ENCODE assay signal across 22 cellular contexts in the genomic region with DNA sequence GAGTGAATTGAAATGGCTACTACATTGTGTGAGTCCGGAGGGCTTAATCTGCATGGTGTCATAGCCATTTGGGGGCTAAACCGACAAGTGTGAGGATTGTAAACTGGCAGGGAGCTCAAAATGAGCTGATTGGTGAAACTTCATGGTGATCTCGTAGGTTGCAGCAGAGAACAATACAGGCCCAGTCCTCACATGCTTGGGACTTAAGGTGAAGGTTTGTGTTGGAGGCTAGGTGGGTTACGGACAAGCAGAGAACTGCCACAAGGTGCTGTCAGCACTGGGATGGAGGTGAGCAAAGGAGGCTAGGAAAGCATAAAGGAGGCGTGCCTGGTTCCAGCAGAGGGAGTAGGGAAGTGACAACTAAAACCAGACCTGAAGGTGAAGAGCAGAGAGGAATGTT.
"Had no signal": no experiment of that assay in that cellular context is flagged by ENCODE, and none has a peak within 500 bp of the region (broad histone marks: within the 10 kb centered on the region; RNA-seq: fewer than 3 reads in every experiment).

No MANE protein-coding gene starts in this region.

- H3K4me3 Mint-ChIP-seq: naive thymus-derived CD8-positive, alpha-beta T cell; neural crest cell had no signal

- H3K4me1 ChIP-seq: esophagus squamous epithelium, spleen, stomach, transverse colon had no signal

- H3K27ac ChIP-seq: dorsolateral prefrontal cortex, epithelial cell of prostate, esophagus squamous epithelium, spleen, stomach, thoracic aorta, transverse colon had no signal

- H3K9me3 ChIP-seq: esophagus squamous epithelium, mucosa of descending colon, spleen, stomach, thoracic aorta, transverse colon had no signal

- H3K27me3 Mint-ChIP-seq: naive thymus-derived CD8-positive, alpha-beta T cell had no signal

- DNase-seq: central memory CD4-positive, alpha-beta T cell; cortex of kidney; dorsolateral prefrontal cortex; effector CD8-positive, alpha-beta T cell; esophagus squamous epithelium; foreskin fibroblast; mammary epithelial cell; mucosa of descending colon; naive thymus-derived CD8-positive, alpha-beta T cell; posterior cingulate gyrus; right cardiac atrium; spleen; stimulated activated CD4-positive, alpha-beta T cell treated with anti-CD3 and anti-CD28 coated beads, Interleukin-15, amount 100 ng/mL, for 24 hours; stimulated activated CD4-positive, alpha-beta T cell treated with anti-CD3 and anti-CD28 coated beads, Interleukin-2, amount 100 ng/mL, for 24 hours; stimulated activated CD4-positive, alpha-beta T cell treated with anti-CD3 and anti-CD28 coated beads, Interleukin-4, amount 100 ng/mL, for 4 hours; stimulated activated naive CD4-positive, alpha-beta T cell; stomach; substantia nigra; transverse colon had no signal

- H3K4me3 ChIP-seq: dorsolateral prefrontal cortex, esophagus squamous epithelium, mucosa of descending colon, spleen, stomach, thoracic aorta, transverse colon had no signal

- H3K36me3 ChIP-seq: esophagus squamous epithelium, stomach, thoracic aorta, transverse colon had no signal

- H3K27me3 ChIP-seq: dorsolateral prefrontal cortex, esophagus squamous epithelium, spleen, stomach, transverse colon had no signal

- H3K9me3 Mint-ChIP-seq: naive thymus-derived CD8-positive, alpha-beta T cell; neural crest cell had no signal

- ATAC-seq: mucosa of descending colon; naive thymus-derived CD8-positive, alpha-beta T cell; right cardiac atrium had no signal
